In the genomic region with DNA sequence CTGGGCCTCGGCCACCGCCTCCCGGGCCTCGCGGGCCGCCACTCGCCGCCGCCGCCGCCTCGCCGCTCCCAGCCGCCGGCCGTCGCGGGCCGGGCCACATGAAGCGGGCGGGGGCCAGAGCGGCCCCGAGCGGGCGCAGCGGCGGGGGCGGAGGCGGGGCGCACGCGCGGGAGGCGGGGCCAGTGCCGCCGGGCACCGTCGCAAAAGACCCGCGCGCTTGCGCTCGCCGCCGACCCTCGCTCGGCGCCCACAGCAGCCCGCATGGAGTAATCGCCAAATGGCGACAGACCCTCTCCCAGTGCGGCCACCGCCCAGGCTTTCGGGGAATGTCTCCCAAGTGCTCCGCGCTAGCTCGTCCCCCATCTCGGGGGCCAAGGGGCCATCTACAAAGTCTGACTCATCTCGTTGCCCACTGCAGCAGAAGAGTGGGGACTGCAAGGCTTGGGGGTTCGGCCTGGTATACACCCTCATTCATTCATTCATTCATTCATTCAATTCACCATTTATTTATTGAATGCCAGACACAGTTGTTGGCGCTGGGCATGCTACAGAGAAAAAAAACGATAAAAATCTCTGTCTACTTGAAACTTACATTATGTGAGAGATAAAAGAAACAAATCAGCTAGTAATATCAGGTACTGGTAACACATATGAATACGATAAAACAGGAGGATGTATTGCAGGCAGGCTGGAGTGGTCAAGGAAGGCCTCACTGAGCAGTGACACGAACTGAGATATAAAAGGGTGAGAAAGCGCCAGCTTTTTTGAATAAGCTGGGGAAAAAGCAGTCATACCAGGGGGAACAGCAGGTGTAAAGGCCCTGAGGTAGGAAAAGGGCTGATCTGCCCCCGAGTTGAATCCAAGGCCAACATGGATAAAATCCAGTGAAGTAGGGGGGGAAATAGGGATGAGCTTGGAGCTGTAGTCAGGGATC, we compare ENCODE assay signal across 8 cellular contexts. TPM values are rescaled to one million over a fixed set of nuclear protein-coding genes. Genes with fewer than 3 reads are reported as not detected.
A peak's percentile ranks its signal among the peaks of the same experiment; 100 is the strongest.
DNase-seq lines count a peak whose midpoint lies in the region; ATAC-seq and TF ChIP-seq lines count a peak whose summit lies in the region.

A gene with protein sequence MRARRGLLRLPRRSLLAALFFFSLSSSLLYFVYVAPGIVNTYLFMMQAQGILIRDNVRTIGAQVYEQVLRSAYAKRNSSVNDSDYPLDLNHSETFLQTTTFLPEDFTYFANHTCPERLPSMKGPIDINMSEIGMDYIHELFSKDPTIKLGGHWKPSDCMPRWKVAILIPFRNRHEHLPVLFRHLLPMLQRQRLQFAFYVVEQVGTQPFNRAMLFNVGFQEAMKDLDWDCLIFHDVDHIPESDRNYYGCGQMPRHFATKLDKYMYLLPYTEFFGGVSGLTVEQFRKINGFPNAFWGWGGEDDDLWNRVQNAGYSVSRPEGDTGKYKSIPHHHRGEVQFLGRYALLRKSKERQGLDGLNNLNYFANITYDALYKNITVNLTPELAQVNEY (minus strand): TSS at position 100 of the 934 bp plus-strand sequence. CDS start 188 bp downstream, outside the sequence.

- no peaks in the 10 kb centered on the region for H3K9me3 ChIP-seq in naive thymus-derived CD4-positive, alpha-beta T cell (ENCODE audit: control insufficient read depth in 2 of 3, low read length in 3 of 3)

- no peak for TF ChIP-seq CTCF in Calu3 (IDR thresholded peaks at IDR 0.05; ENCODE audit: unreplicated experiment)

- DNase-seq in Calu3 (peak; percentile 87), RPMI8226 (peak; percentile 85), fibroblast of peridontal ligament (ENCODE audit: extremely low read depth) (peak; percentile 73)
- DNase-seq in activated T-helper 9 cell treated with anti-CD3 and anti-CD28 coated beads, Interleukin-2, amount 50 U/mL, for 16 hours (ENCODE audit: low read depth): peak; percentile 55
- DNase-seq in naive thymus-derived CD4-positive, alpha-beta T cell: peak in 8 of 9 donors; percentile 26 to 82 (median 47)
- DNase-seq in stimulated activated naive CD8-positive, alpha-beta T cell treated with anti-CD3 and anti-CD28 coated beads, Interleukin-15, Interleukin-2, amounts not matched to agents 100 U/mL and 50 U/mL, for 24 hours: peak; percentile 78

- H3K27me3 ChIP-seq in naive thymus-derived CD4-positive, alpha-beta T cell (ENCODE audit: control insufficient read depth in 2 of 2, insufficient read depth in 2 of 2, low read length in 2 of 2): no peaks in the 10 kb centered on the region

- POLR2A ChIA-PET in naive thymus-derived CD4-positive, alpha-beta T cell (lab: Charles Lee): interaction anchor here (0.6 to 1.2 kb wide), 3 partner anchors 99 to 398 kb away, joined by 3 to 4 read pairs (median 3); a partner anchor contains a TSS

- H3K36me3 ChIP-seq in naive thymus-derived CD4-positive, alpha-beta T cell (ENCODE audit: control insufficient read depth in 2 of 3, insufficient read depth in 3 of 3, low read length in 3 of 3): peaks cover 0 to 5% (median 0%) of the 10 kb centered on the region in 3 experiments

- peak within 1 kb of the TSS; percentile 67 for H3K4me3 ChIP-seq in naive thymus-derived CD4-positive, alpha-beta T cell (ENCODE audit: low read length)

- H3K27ac ChIP-seq in naive thymus-derived CD4-positive, alpha-beta T cell (ENCODE audit: low read depth, low read length): peak within 1 kb of the TSS; percentile 66

- ATAC-seq in GM21381 (IDR thresholded peaks at IDR 0.05; ENCODE audit: unreplicated experiment): peak; percentile 79
- ATAC-seq in naive thymus-derived CD4-positive, alpha-beta T cell: peak; percentile 90
- peak; percentile 89 for ATAC-seq in stimulated activated naive CD8-positive, alpha-beta T cell treated with anti-CD3 and anti-CD28 coated beads, Interleukin-15, Interleukin-2, amounts not matched to agents 100 U/mL and 50 U/mL, for 24 hours

- H3K4me1 Mint-ChIP-seq in Calu3 (ENCODE audit: low read depth, unreplicated experiment) (peaks cover 47% of the 10 kb centered on the region), IgD-negative memory B cell (peaks cover 26 to 42% (median 35%) of the 10 kb centered on the region in 3 donors)
- H3K4me1 Mint-ChIP-seq in naive thymus-derived CD4-positive, alpha-beta T cell: peaks cover 26 to 43% (median 38%) of the 10 kb centered on the region in 7 donors

- H3K4me1 ChIP-seq in naive thymus-derived CD4-positive, alpha-beta T cell (ENCODE audit: control insufficient read depth in 2 of 2, insufficient read depth in 2 of 2, low read length in 2 of 2): peaks cover 7 to 15% of the 10 kb centered on the region in 2 donors

- H3K4me3 Mint-ChIP-seq in Calu3 (ENCODE audit: low read depth, unreplicated experiment): peak within 1 kb of the TSS; percentile 92
- H3K4me3 Mint-ChIP-seq in IgD-negative memory B cell: peak within 1 kb of the TSS; percentile 89 to 99 (median 93)
- H3K4me3 Mint-ChIP-seq in naive thymus-derived CD4-positive, alpha-beta T cell: peak within 1 kb of the TSS; percentile 86 to 93 (median 90)

- H3K36me3 Mint-ChIP-seq in Calu3 (ENCODE audit: insufficient read depth, unreplicated experiment) (peaks cover 34% of the 10 kb centered on the region), IgD-negative memory B cell (peaks cover 2% of the 10 kb centered on the region)
- no peaks in the 10 kb centered on the region for H3K36me3 Mint-ChIP-seq in naive thymus-derived CD4-positive, alpha-beta T cell

- CTCF ChIA-PET in Calu3 (lab: Charles Lee): interaction anchor here (0.6 to 1.3 kb wide), 4 partner anchors 27 to 369 kb away, joined by 4 read pairs; no protein-coding TSS in a partner anchor
- CTCF ChIA-PET in naive thymus-derived CD4-positive, alpha-beta T cell (lab: Charles Lee): interaction anchor here (0.6 kb wide), 1 partner anchor 130 kb away, joined by 3 read pairs; no protein-coding TSS in a partner anchor

- H3K27me3 Mint-ChIP-seq in Calu3 (ENCODE audit: unreplicated experiment): no peaks in the 10 kb centered on the region
- H3K27me3 Mint-ChIP-seq in IgD-negative memory B cell: no peaks in the 10 kb centered on the region
- H3K27me3 Mint-ChIP-seq in naive thymus-derived CD4-positive, alpha-beta T cell: peaks cover 0 to 4% (median 0%) of the 10 kb centered on the region in 5 donors

- intact Hi-C loops in Calu3 (cut with micrococcal nuclease; ENCODE audit: unreplicated experiment): loop anchor here (2.0 to 5.0 kb wide), 4 partner anchors 37 to 102 kb away; no protein-coding TSS in a partner anchor
- intact Hi-C loops in naive thymus-derived CD4-positive, alpha-beta T cell (cut with micrococcal nuclease): loop anchor here (1.0 to 5.0 kb wide), 8 partner anchors 37 to 887 kb away; a partner anchor contains a TSS

- BruUV-seq in Calu3 (replicated peaks; lab: Mats Ljungman, UMichigan): TSS peak; percentile 78

- H3K27ac Mint-ChIP-seq in Calu3 (ENCODE audit: unreplicated experiment) (peak within 1 kb of the TSS; percentile 89), IgD-negative memory B cell (peak within 1 kb of the TSS; percentile 59 to 88 (median 79))
- H3K27ac Mint-ChIP-seq in naive thymus-derived CD4-positive, alpha-beta T cell: peak within 1 kb of the TSS; percentile 53 to 89 (median 81)

- H3K9me3 Mint-ChIP-seq in Calu3 (ENCODE audit: low read depth, unreplicated experiment) (no peaks in the 10 kb centered on the region), IgD-negative memory B cell (no peaks in the 10 kb centered on the region)
- H3K9me3 Mint-ChIP-seq in naive thymus-derived CD4-positive, alpha-beta T cell: no peaks in the 10 kb centered on the region

RNA-seq across cellular contexts. Expression of the gene that starts here (rescaled TPM):
- 117 and 131 TPM in 2 replicates for total RNA-seq in Calu3 (2022)
- 0.48 TPM for polyA plus RNA-seq in IgD-negative memory B cell
- total RNA-seq in naive thymus-derived CD4-positive, alpha-beta T cell: 10 to 100 TPM in 2 of 5 experiments, 1 to 10 TPM in 3; 3.3 to 23.1 (median 4.6) TPM
- under 1 TPM; 0.14 to 0.37 TPM for polyA plus RNA-seq in naive thymus-derived CD4-positive, alpha-beta T cell

Comparison
In these comparisons a context has a peak if more than half of its experiments do, and no peak if none do; other contexts are left out.
1. Peak in every context shown above with its lines: DNase-seq, ATAC-seq, H3K4me3 ChIP-seq and H3K27ac ChIP-seq.